In the genomic region with DNA sequence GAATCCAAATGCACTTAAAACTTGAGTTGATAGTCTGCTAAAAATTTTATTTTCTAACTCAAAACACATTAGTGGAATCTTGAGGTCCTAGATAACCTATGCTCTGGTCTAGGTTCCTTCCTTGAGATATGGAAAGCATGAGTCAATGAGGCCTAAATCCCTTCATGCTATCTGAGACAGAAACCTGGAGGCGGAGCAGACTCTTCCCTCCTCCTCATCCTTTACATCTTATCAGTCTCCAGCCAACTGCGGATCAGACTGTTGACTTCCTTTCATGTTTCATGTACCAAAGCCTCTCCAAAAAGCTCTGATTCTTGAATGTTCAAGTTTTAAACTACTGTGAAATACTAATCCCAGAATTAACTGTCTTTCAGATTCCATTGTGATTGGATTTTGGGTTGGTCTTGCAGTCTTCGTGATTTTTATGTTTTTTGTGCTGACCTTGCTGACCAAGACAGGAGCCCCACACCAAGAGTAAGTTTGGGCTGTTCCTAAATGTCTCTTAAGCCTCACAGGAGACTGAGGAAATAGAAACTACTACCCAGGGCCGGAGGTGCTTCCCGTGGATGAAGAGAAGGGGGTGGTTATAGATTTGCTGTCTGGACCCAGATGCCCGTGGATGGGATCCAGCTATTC, we compare ENCODE assay signal across 1 cellular context.
A peak's percentile ranks its signal among the peaks of the same experiment; 100 is the strongest.
TF ChIP-seq lines count a peak whose summit lies in the region.

No MANE protein-coding gene starts in this region.

TF ChIP-seq in K562, 482 proteins besides CTCF, POLR2A, EP300 and RAD21 (continued from another document and continues in another):
- TF ChIP-seq, protein P1, sequence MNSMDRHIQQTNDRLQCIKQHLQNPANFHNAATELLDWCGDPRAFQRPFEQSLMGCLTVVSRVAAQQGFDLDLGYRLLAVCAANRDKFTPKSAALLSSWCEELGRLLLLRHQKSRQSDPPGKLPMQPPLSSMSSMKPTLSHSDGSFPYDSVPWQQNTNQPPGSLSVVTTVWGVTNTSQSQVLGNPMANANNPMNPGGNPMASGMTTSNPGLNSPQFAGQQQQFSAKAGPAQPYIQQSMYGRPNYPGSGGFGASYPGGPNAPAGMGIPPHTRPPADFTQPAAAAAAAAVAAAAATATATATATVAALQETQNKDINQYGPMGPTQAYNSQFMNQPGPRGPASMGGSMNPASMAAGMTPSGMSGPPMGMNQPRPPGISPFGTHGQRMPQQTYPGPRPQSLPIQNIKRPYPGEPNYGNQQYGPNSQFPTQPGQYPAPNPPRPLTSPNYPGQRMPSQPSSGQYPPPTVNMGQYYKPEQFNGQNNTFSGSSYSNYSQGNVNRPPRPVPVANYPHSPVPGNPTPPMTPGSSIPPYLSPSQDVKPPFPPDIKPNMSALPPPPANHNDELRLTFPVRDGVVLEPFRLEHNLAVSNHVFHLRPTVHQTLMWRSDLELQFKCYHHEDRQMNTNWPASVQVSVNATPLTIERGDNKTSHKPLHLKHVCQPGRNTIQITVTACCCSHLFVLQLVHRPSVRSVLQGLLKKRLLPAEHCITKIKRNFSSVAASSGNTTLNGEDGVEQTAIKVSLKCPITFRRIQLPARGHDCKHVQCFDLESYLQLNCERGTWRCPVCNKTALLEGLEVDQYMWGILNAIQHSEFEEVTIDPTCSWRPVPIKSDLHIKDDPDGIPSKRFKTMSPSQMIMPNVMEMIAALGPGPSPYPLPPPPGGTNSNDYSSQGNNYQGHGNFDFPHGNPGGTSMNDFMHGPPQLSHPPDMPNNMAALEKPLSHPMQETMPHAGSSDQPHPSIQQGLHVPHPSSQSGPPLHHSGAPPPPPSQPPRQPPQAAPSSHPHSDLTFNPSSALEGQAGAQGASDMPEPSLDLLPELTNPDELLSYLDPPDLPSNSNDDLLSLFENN (IDR thresholded peaks at IDR 0.05; ENCODE audit: low read depth in 2 of 2, low read length in 2 of 2), result peak in 1 of 2 experiments; percentile 97; a peak in 2 of 4 replicates
- no peak for TF ChIP-seq ZC3H8 (IDR thresholded peaks at IDR 0.05)
- peak; percentile 98 for TF ChIP-seq HDAC2 (IDR thresholded peaks at IDR 0.05)
- TF ChIP-seq, protein P2, sequence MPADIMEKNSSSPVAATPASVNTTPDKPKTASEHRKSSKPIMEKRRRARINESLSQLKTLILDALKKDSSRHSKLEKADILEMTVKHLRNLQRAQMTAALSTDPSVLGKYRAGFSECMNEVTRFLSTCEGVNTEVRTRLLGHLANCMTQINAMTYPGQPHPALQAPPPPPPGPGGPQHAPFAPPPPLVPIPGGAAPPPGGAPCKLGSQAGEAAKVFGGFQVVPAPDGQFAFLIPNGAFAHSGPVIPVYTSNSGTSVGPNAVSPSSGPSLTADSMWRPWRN (IDR thresholded peaks at IDR 0.05; ENCODE audit: low read depth), result peak; percentile 62; the same call in 1 of the 2 replicates
- peak; percentile 21 for TF ChIP-seq TAF1 (IDR thresholded peaks at IDR 0.05; ENCODE audit: control insufficient read depth, extremely low read depth, insufficient read depth, low read length, severe bottlenecking)
- no peak for TF ChIP-seq ZNF224 (CRISPR knock-in tag; IDR thresholded peaks at IDR 0.05)
- no peak for TF ChIP-seq U2AF1 (optimal IDR thresholded peaks at IDR 0.05; ENCODE audit: low read depth, low read length)
- peak; percentile 97 for TF ChIP-seq PML (IDR thresholded peaks at IDR 0.05; ENCODE audit: low read length)
- peak; percentile 48 to 57; a peak in 2 of 4 replicates for TF ChIP-seq FOXK2 (conservative IDR thresholded peaks at IDR 0.05 in 1 of 2, IDR thresholded peaks at IDR 0.05 in 1 of 2; ENCODE audit: low read depth in 2 of 2)
- no peak for TF ChIP-seq ZFP30 (CRISPR knock-in tag; IDR thresholded peaks at IDR 0.05; ENCODE audit: borderline replicate concordance)
- TF ChIP-seq, protein P3, sequence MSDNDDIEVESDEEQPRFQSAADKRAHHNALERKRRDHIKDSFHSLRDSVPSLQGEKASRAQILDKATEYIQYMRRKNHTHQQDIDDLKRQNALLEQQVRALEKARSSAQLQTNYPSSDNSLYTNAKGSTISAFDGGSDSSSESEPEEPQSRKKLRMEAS (CRISPR knock-in tag; IDR thresholded peaks at IDR 0.05), result no peak; the same call in 1 of the 2 replicates
- TF ChIP-seq IRF2 (CRISPR knock-in tag; IDR thresholded peaks at IDR 0.05), result no peak
- TF ChIP-seq ETV6 (IDR thresholded peaks at IDR 0.05; ENCODE audit: borderline replicate concordance in 1 of 2, low read depth in 2 of 2, low read length in 1 of 2), result peak in 1 of 2 experiments; percentile 59; a peak in 1 of 4 replicates
- TF ChIP-seq ETV6 (CRISPR knock-in tag; IDR thresholded peaks at IDR 0.05; ENCODE audit: borderline replicate concordance), result no peak
- no peak for TF ChIP-seq ZNF41 (CRISPR knock-in tag; conservative IDR thresholded peaks at IDR 0.05)
- TF ChIP-seq ZNF551 (CRISPR knock-in tag; IDR thresholded peaks at IDR 0.05), result no peak
- TF ChIP-seq SMARCA4 (IDR thresholded peaks at IDR 0.05), result peak; percentile 99
- no peak for TF ChIP-seq PCBP2 (IDR thresholded peaks at IDR 0.05; ENCODE audit: low read depth, low read length, poor library complexity, severe bottlenecking)
- peak; percentile 57; the same call in 1 of the 2 replicates for TF ChIP-seq TCF7L2 (IDR thresholded peaks at IDR 0.05; ENCODE audit: low read depth, low read length)
- TF ChIP-seq LEF1 (IDR thresholded peaks at IDR 0.05), result peak; percentile 97
- TF ChIP-seq EGR1 (conservative IDR thresholded peaks at IDR 0.05), result peak; percentile 93
- TF ChIP-seq ZNF707 (CRISPR knock-in tag; conservative IDR thresholded peaks at IDR 0.05), result no peak
- TF ChIP-seq, protein P4, sequence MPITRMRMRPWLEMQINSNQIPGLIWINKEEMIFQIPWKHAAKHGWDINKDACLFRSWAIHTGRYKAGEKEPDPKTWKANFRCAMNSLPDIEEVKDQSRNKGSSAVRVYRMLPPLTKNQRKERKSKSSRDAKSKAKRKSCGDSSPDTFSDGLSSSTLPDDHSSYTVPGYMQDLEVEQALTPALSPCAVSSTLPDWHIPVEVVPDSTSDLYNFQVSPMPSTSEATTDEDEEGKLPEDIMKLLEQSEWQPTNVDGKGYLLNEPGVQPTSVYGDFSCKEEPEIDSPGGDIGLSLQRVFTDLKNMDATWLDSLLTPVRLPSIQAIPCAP (CRISPR knock-in tag; IDR thresholded peaks at IDR 0.05; ENCODE audit: borderline replicate concordance), result no peak
- TF ChIP-seq, protein P5, sequence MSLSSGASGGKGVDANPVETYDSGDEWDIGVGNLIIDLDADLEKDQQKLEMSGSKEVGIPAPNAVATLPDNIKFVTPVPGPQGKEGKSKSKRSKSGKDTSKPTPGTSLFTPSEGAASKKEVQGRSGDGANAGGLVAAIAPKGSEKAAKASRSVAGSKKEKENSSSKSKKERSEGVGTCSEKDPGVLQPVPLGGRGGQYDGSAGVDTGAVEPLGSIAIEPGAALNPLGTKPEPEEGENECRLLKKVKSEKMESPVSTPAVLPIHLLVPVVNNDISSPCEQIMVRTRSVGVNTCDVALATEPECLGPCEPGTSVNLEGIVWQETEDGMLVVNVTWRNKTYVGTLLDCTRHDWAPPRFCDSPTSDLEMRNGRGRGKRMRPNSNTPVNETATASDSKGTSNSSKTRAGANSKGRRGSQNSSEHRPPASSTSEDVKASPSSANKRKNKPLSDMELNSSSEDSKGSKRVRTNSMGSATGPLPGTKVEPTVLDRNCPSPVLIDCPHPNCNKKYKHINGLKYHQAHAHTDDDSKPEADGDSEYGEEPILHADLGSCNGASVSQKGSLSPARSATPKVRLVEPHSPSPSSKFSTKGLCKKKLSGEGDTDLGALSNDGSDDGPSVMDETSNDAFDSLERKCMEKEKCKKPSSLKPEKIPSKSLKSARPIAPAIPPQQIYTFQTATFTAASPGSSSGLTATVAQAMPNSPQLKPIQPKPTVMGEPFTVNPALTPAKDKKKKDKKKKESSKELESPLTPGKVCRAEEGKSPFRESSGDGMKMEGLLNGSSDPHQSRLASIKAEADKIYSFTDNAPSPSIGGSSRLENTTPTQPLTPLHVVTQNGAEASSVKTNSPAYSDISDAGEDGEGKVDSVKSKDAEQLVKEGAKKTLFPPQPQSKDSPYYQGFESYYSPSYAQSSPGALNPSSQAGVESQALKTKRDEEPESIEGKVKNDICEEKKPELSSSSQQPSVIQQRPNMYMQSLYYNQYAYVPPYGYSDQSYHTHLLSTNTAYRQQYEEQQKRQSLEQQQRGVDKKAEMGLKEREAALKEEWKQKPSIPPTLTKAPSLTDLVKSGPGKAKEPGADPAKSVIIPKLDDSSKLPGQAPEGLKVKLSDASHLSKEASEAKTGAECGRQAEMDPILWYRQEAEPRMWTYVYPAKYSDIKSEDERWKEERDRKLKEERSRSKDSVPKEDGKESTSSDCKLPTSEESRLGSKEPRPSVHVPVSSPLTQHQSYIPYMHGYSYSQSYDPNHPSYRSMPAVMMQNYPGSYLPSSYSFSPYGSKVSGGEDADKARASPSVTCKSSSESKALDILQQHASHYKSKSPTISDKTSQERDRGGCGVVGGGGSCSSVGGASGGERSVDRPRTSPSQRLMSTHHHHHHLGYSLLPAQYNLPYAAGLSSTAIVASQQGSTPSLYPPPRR (CRISPR knock-in tag; IDR thresholded peaks at IDR 0.05; ENCODE audit: borderline replicate concordance), result no peak
- peak; percentile 93 for TF ChIP-seq CCNT2 (IDR thresholded peaks at IDR 0.05; ENCODE audit: borderline replicate concordance, extremely low read depth, insufficient read length, low read depth, low read length)
- TF ChIP-seq, protein P6, sequence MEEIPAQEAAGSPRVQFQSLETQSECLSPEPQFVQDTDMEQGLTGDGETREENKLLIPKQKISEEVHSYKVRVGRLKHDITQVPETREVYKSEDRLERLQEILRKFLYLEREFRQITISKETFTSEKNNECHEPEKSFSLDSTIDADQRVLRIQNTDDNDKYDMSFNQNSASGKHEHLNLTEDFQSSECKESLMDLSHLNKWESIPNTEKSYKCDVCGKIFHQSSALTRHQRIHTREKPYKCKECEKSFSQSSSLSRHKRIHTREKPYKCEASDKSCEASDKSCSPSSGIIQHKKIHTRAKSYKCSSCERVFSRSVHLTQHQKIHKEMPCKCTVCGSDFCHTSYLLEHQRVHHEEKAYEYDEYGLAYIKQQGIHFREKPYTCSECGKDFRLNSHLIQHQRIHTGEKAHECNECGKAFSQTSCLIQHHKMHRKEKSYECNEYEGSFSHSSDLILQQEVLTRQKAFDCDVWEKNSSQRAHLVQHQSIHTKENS (CRISPR knock-in tag; IDR thresholded peaks at IDR 0.05), result no peak
- peak; percentile 78 for TF ChIP-seq BCOR (IDR thresholded peaks at IDR 0.05)
- peak; percentile 95 for TF ChIP-seq TCF7 (IDR thresholded peaks at IDR 0.05; ENCODE audit: borderline replicate concordance)
- TF ChIP-seq NELFE (IDR thresholded peaks at IDR 0.05; ENCODE audit: insufficient read depth, insufficient read length), result no peak
- peak; percentile 65; the same call in 1 of the 2 replicates for TF ChIP-seq ZNF316 (IDR thresholded peaks at IDR 0.05)
- TF ChIP-seq, protein P7, sequence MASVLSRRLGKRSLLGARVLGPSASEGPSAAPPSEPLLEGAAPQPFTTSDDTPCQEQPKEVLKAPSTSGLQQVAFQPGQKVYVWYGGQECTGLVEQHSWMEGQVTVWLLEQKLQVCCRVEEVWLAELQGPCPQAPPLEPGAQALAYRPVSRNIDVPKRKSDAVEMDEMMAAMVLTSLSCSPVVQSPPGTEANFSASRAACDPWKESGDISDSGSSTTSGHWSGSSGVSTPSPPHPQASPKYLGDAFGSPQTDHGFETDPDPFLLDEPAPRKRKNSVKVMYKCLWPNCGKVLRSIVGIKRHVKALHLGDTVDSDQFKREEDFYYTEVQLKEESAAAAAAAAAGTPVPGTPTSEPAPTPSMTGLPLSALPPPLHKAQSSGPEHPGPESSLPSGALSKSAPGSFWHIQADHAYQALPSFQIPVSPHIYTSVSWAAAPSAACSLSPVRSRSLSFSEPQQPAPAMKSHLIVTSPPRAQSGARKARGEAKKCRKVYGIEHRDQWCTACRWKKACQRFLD (CRISPR knock-in tag; IDR thresholded peaks at IDR 0.05), result peak; percentile 74; the same call in 1 of the 2 replicates
- TF ChIP-seq, protein P8, sequence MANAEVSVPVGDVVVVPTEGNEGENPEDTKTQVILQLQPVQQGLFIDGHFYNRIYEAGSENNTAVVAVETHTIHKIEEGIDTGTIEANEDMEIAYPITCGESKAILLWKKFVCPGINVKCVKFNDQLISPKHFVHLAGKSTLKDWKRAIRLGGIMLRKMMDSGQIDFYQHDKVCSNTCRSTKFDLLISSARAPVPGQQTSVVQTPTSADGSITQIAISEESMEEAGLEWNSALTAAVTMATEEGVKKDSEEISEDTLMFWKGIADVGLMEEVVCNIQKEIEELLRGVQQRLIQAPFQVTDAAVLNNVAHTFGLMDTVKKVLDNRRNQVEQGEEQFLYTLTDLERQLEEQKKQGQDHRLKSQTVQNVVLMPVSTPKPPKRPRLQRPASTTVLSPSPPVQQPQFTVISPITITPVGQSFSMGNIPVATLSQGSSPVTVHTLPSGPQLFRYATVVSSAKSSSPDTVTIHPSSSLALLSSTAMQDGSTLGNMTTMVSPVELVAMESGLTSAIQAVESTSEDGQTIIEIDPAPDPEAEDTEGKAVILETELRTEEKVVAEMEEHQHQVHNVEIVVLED (CRISPR knock-in tag; IDR thresholded peaks at IDR 0.05), result no peak
- TF ChIP-seq, protein P9, sequence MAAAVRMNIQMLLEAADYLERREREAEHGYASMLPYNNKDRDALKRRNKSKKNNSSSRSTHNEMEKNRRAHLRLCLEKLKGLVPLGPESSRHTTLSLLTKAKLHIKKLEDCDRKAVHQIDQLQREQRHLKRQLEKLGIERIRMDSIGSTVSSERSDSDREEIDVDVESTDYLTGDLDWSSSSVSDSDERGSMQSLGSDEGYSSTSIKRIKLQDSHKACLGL (CRISPR knock-in tag; IDR thresholded peaks at IDR 0.05; ENCODE audit: borderline replicate concordance, poor library complexity, severe bottlenecking), result no peak
- peak; percentile 96 for TF ChIP-seq KLF16 (IDR thresholded peaks at IDR 0.05)
- TF ChIP-seq, protein P10, sequence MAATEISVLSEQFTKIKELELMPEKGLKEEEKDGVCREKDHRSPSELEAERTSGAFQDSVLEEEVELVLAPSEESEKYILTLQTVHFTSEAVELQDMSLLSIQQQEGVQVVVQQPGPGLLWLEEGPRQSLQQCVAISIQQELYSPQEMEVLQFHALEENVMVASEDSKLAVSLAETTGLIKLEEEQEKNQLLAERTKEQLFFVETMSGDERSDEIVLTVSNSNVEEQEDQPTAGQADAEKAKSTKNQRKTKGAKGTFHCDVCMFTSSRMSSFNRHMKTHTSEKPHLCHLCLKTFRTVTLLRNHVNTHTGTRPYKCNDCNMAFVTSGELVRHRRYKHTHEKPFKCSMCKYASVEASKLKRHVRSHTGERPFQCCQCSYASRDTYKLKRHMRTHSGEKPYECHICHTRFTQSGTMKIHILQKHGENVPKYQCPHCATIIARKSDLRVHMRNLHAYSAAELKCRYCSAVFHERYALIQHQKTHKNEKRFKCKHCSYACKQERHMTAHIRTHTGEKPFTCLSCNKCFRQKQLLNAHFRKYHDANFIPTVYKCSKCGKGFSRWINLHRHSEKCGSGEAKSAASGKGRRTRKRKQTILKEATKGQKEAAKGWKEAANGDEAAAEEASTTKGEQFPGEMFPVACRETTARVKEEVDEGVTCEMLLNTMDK (IDR thresholded peaks at IDR 0.05; ENCODE audit: borderline replicate concordance, insufficient read depth, low read depth, low read length, poor library complexity, severe bottlenecking), result no peak
- peak; percentile 70; the same call in 1 of the 2 replicates for TF ChIP-seq KAT7 (CRISPR knock-in tag; IDR thresholded peaks at IDR 0.05; ENCODE audit: borderline replicate concordance)
- peak; percentile 90 to 95; a peak in 3 of 4 replicates for TF ChIP-seq TBL1XR1 (IDR thresholded peaks at IDR 0.05; ENCODE audit: low read length in 2 of 2)
- peak; percentile 87; the same call in 1 of the 2 replicates for TF ChIP-seq NCOA1 (IDR thresholded peaks at IDR 0.05; ENCODE audit: low read depth)
- TF ChIP-seq ZNF589 (CRISPR knock-in tag; IDR thresholded peaks at IDR 0.05; ENCODE audit: low read depth), result no peak
- TF ChIP-seq NR2F6 (CRISPR knock-in tag; IDR thresholded peaks at IDR 0.05), result no peak
- TF ChIP-seq KDM4B (IDR thresholded peaks at IDR 0.05; ENCODE audit: borderline replicate concordance in 2 of 2, low read depth in 1 of 2), result no peak
- TF ChIP-seq CBFA2T2 (conservative IDR thresholded peaks at IDR 0.05), result peak; percentile 98
